ENCODE assay signal across 8 cellular contexts in genomic region chr1:10510520-10511493, GRCh38. TPM values are rescaled to one million over a fixed set of nuclear protein-coding genes. Genes with fewer than 3 reads are reported as not detected.
DNase-seq lines count a peak whose midpoint lies in the region; ATAC-seq and TF ChIP-seq lines count a peak whose summit lies in the region.

No MANE protein-coding gene starts in this region.

- H3K27ac ChIP-seq in DND-41 (ENCODE audit: low read length) = peak overlapping the region; percentile 93

- no peaks in the 10 kb centered on the region for H3K27me3 ChIP-seq in DND-41 (ENCODE audit: insufficient read depth, low read length, poor library complexity)

- TF ChIP-seq CTCF in DND-41 (IDR thresholded peaks at IDR 0.05; ENCODE audit: borderline replicate concordance, extremely low read depth, low read length, poor library complexity, severe bottlenecking) = no peak

- H3K4me3 Mint-ChIP-seq in activated CD4-positive, alpha-beta T cell treated with anti-CD3 and anti-CD28 coated beads for 36 hours = peak overlapping the region; percentile 47

- intact Hi-C loops in activated CD4-positive, alpha-beta T cell treated with anti-CD3 and anti-CD28 coated beads for 36 hours (cut with DNase I, micrococcal nuclease) = loop anchor here (1.0 to 10.0 kb wide), 15 partner anchors 16 to 504 kb away; partner anchors contain the start of genes TARDBP (in 2 of the 2), CASZ1 (in 1 of the 2), DFFA (in 1 of the 2) and PEX14 (in 1 of the 2)

- H4K20me1 ChIP-seq in DND-41 (ENCODE audit: insufficient read depth, low read length) = 0 out of 2 replicates have a peak, but pooled peaks cover 3% of the 10 kb centered on the region

- peak overlapping the region; percentile 64 for H3K4me2 ChIP-seq in DND-41 (ENCODE audit: insufficient read depth, low read length)

- peaks cover 78% of the 10 kb centered on the region for H3K79me2 ChIP-seq in DND-41 (ENCODE audit: insufficient read depth, low read length)

- H3K4me1 Mint-ChIP-seq in activated CD4-positive, alpha-beta T cell treated with anti-CD3 and anti-CD28 coated beads for 36 hours = peaks cover 76% of the 10 kb centered on the region

- DNase-seq in DND-41 = peak; percentile 87
- peak; percentile 89 to 91 for DNase-seq in Kasumi-1 (lab: John Stamatoyannopoulos, UW)
- peak; percentile 92 for DNase-seq in activated CD4-positive, alpha-beta T cell treated with anti-CD3 and anti-CD28 coated beads for 36 hours
- DNase-seq in dermis blood vessel endothelial cell = peak; percentile 83
- peak; percentile 33 for DNase-seq in putamen (ENCODE audit: low spot score)
- DNase-seq in NCI-H524 (lab: John Stamatoyannopoulos, UW) = no peak
- no peak for DNase-seq in NCI-H1092 treated with DMSO at 0.1 percent for 48 hours (lab: John Stamatoyannopoulos, UW)

- no peaks in the 10 kb centered on the region for H3K36me3 Mint-ChIP-seq in activated CD4-positive, alpha-beta T cell treated with anti-CD3 and anti-CD28 coated beads for 36 hours (ENCODE audit: low read depth)

- peak overlapping the region; percentile 54 for H2AFZ ChIP-seq in DND-41 (ENCODE audit: low read depth, low read length)

- H3K27me3 Mint-ChIP-seq in activated CD4-positive, alpha-beta T cell treated with anti-CD3 and anti-CD28 coated beads for 36 hours = no peaks in the 10 kb centered on the region

- ATAC-seq in DND-41 (ENCODE audit: insufficient read depth, low read depth) (peak; percentile 90), GM21619 (IDR thresholded peaks at IDR 0.05; ENCODE audit: unreplicated experiment) (peak; percentile 86)
- peak; percentile 92 for ATAC-seq in activated CD4-positive, alpha-beta T cell treated with anti-CD3 and anti-CD28 coated beads for 36 hours

- CTCF ChIA-PET in activated CD4-positive, alpha-beta T cell treated with anti-CD3 and anti-CD28 coated beads for 36 hours (lab: Charles Lee) = interaction anchor here (0.6 to 10.5 kb wide), 12 partner anchors 8 to 527 kb away, joined by 3 to 133 read pairs (median 3); no protein-coding TSS in a partner anchor

- peak overlapping the region; percentile 64 for H3K9ac ChIP-seq in DND-41 (ENCODE audit: low read depth, low read length)

- H3K9me3 ChIP-seq in DND-41 (ENCODE audit: insufficient read depth, low read length, severe bottlenecking) = no peaks in the 10 kb centered on the region

- H3K4me3 ChIP-seq in DND-41 (ENCODE audit: low read depth in 1 of 2, low read length in 2 of 2) = peak overlapping the region; percentile 7 to 48; a peak in 3 of 4 replicates

- H3K36me3 ChIP-seq in DND-41 (ENCODE audit: insufficient read depth, low read length) = no peaks in the 10 kb centered on the region

- H3K4me1 ChIP-seq in DND-41 (ENCODE audit: insufficient read depth, low read length) = peaks cover 81% of the 10 kb centered on the region

- no peaks in the 10 kb centered on the region for H3K9me3 Mint-ChIP-seq in activated CD4-positive, alpha-beta T cell treated with anti-CD3 and anti-CD28 coated beads for 36 hours (ENCODE audit: low read depth)

- POLR2A ChIA-PET in activated CD4-positive, alpha-beta T cell treated with anti-CD3 and anti-CD28 coated beads for 36 hours (lab: Charles Lee) = interaction anchor here (0.6 to 1.0 kb wide), 3 partner anchors 13 to 420 kb away, joined by 3 to 4 read pairs (median 4); no protein-coding TSS in a partner anchor

- peak overlapping the region; percentile 80 for H3K27ac Mint-ChIP-seq in activated CD4-positive, alpha-beta T cell treated with anti-CD3 and anti-CD28 coated beads for 36 hours

RNA-seq across cellular contexts. Expression of gene PEX14, which starts 36.1 kb away (rescaled TPM):
- 10 to 100 TPM; 16.3 to 25.1 TPM for total RNA-seq in activated CD4-positive, alpha-beta T cell treated with anti-CD3 and anti-CD28 coated beads for 36 hours
- 9.9 and 21.7 TPM in 2 replicates for total RNA-seq in dermis blood vessel endothelial cell

RNA-seq across cellular contexts. Expression of gene DFFA, which starts 38.5 kb away (rescaled TPM):
- 10 to 100 TPM; 45.7 to 46.4 TPM for total RNA-seq in activated CD4-positive, alpha-beta T cell treated with anti-CD3 and anti-CD28 coated beads for 36 hours
- total RNA-seq in dermis blood vessel endothelial cell = 56.2 and 74.5 TPM in 2 replicates

Comparison
In these comparisons a context has a peak if more than half of its experiments do, and no peak if none do; other contexts are left out.
1. DNase-seq: peak in DND-41 (single experiment), Kasumi-1 (2 of 2), activated CD4-positive, alpha-beta T cell treated with anti-CD3 and anti-CD28 coated beads for 36 hours (single experiment), dermis blood vessel endothelial cell (single experiment) and putamen (single experiment); none in NCI-H524 (0 of 2) and NCI-H1092 treated with DMSO at 0.1 percent for 48 hours (single experiment).
2. Peak in every context shown above with its lines, with median percentiles within 50 percentile points of each other: ATAC-seq.